Comparison of ENCODE assay signal across 12 cellular contexts in genomic region chr16:30797670-30798309, GRCh38. TPM values are rescaled to one million over a fixed set of nuclear protein-coding genes. Genes with fewer than 3 reads are reported as not detected.
DNase-seq lines count a peak whose midpoint lies in the region; FAIRE-seq and TF ChIP-seq lines count a peak whose summit lies in the region.
"Had no signal": no experiment of that assay in that cellular context is flagged by ENCODE, and none has a peak within 500 bp of the region (broad histone marks: within the 10 kb centered on the region; RNA-seq: fewer than 3 reads in every experiment).

No MANE protein-coding gene starts in this region.

- no peaks in the 10 kb centered on the region for H4K20me1 ChIP-seq in KMS-11 (ENCODE audit: insufficient read depth)
- H4K20me1 ChIP-seq in H1 (replicated peaks in 1 of 2; ENCODE audit: control insufficient read depth in 1 of 2, insufficient read depth in 2 of 2, low read length in 2 of 2) = no peaks in the 10 kb centered on the region

- no peak overlapping the region for H4K91ac ChIP-seq in H1 (replicated peaks; ENCODE audit: insufficient read length, low read length)

- no peak for FAIRE-seq in H1 (lab: Jason Lieb, UNC)
- no peak for FAIRE-seq in H54 (lab: Jason Lieb, UNC)

- peak in 1 of 2 experiments; percentile 29; a peak in 1 of 4 replicates for TF ChIP-seq RAD21 in H1 (IDR thresholded peaks at IDR 0.05 in 1 of 2, conservative IDR thresholded peaks at IDR 0.05 in 1 of 2; ENCODE audit: low read depth in 2 of 2, low read length in 2 of 2)

- H3K79me1 ChIP-seq in H1 (ENCODE audit: low read depth, low read length) = no peaks in the 10 kb centered on the region

- no peak overlapping the region for H3K27ac ChIP-seq in KMS-11
- no peak overlapping the region for H3K27ac ChIP-seq in H1 (ENCODE audit: low read depth, low read length)
- no peak overlapping the region for H3K27ac ChIP-seq in transverse colon
- H3K27ac ChIP-seq: lower lobe of right lung, PC-9 had no signal

- 81% methylated on average over 8 of the region's 8 CpGs; no CpG with 5 or more reads in 1 of the 2 experiments for WGBS in H1 (ENCODE audit: extremely low coverage in 1 of 2, insufficient coverage in 1 of 2, insufficient read length in 1 of 2, insufficient replicate concordance in 2 of 2, low coverage in 1 of 2, low lambda C conversion rate in 2 of 2, missing lambda C conversion rate in 1 of 2), 2 experiments
- 67 to 100% methylated on average over 1 to 8 of the region's 8 CpGs for WGBS in transverse colon (ENCODE audit: low coverage in 1 of 2), 2 donors

- H3K27me3 ChIP-seq in KMS-11 (ENCODE audit: insufficient read depth, low read depth) (no peaks in the 10 kb centered on the region), H1 (replicated peaks in 1 of 4; ENCODE audit: control insufficient read depth in 3 of 4, extremely low read depth in 1 of 4, insufficient read depth in 3 of 4, low read length in 3 of 4) (peaks cover 0 to 4% (median under 1%) of the 10 kb centered on the region in 4 experiments; a peak in 5 of 7 replicates), transverse colon (no peaks in the 10 kb centered on the region)

- no peak overlapping the region for H3K23ac ChIP-seq in H1 (ENCODE audit: insufficient read length)

- no peak overlapping the region for H3K4ac ChIP-seq in H1 (replicated peaks; ENCODE audit: insufficient read length, low read depth, low read length)

- no peak overlapping the region for H2BK5ac ChIP-seq in H1 (ENCODE audit: low read depth, low read length)

- H2BK12ac ChIP-seq in H1 (ENCODE audit: low read depth, low read length) = no peak overlapping the region

- no peak overlapping the region for H4K5ac ChIP-seq in H1 (ENCODE audit: insufficient read length, low read depth, low read length)

- H3K56ac ChIP-seq in H1 (replicated peaks; ENCODE audit: insufficient read length, low read depth, low read length) = no peak overlapping the region

- H4K8ac ChIP-seq in H1 (ENCODE audit: extremely low read depth, insufficient read depth, low read length) = no peak overlapping the region

- no peaks in the 10 kb centered on the region for H3K23me2 ChIP-seq in H1 (ENCODE audit: low read depth, low read length)

- H2AFZ ChIP-seq in KMS-11 (ENCODE audit: low read depth) (no peak overlapping the region), H1 (ENCODE audit: low read length) (no peak overlapping the region)
- H2AFZ ChIP-seq: PC-9 had no signal

- H2AK5ac ChIP-seq in H1 (ENCODE audit: low read depth, low read length) = no peak overlapping the region

- in situ Hi-C loops in transverse colon (cut with MboI; ENCODE audit: low pct_ligation_motif_present in 1 of 4, low pct_unique_long_range_greater_than_20kb in 1 of 4, low sequenced_read_pairs in 3 of 4) = no loop called here

- H2BK120ac ChIP-seq in H1 (replicated peaks; ENCODE audit: low read depth, low read length) = no peak overlapping the region

- no peak overlapping the region for H2BK15ac ChIP-seq in H1 (ENCODE audit: low read length)

- H2BK20ac ChIP-seq in H1 (ENCODE audit: low read length) = no peak overlapping the region

- no peaks in the 10 kb centered on the region for H3K79me2 ChIP-seq in KMS-11 (ENCODE audit: insufficient read depth, low read depth)
- H3K79me2 ChIP-seq in H1 (ENCODE audit: control insufficient read depth in 1 of 2, insufficient read depth in 2 of 2, low read length in 2 of 2) = no peaks in the 10 kb centered on the region

- H3K4me2 ChIP-seq in KMS-11 (no peak overlapping the region), H1 (ENCODE audit: insufficient read depth in 1 of 2, low read depth in 2 of 2, low read length in 2 of 2) (no peak overlapping the region)
- H3K4me2 ChIP-seq: PC-9 had no signal

- H3K9ac ChIP-seq in KMS-11 = no peak overlapping the region
- no peak overlapping the region for H3K9ac ChIP-seq in H1 (replicated peaks in 1 of 4; ENCODE audit: extremely low read depth in 1 of 4, low read depth in 3 of 4, low read length in 3 of 4)

- no peaks in the 10 kb centered on the region for H3K36me3 ChIP-seq in KMS-11 (ENCODE audit: insufficient read depth)
- no peaks in the 10 kb centered on the region for H3K36me3 ChIP-seq in H1 (ENCODE audit: control insufficient read depth in 2 of 4, insufficient read depth in 4 of 4, low read length in 3 of 4)
- H3K36me3 ChIP-seq in transverse colon = no peaks in the 10 kb centered on the region
- H3K36me3 ChIP-seq: lower lobe of right lung had no signal

- H3K4me1 ChIP-seq in KMS-11 (ENCODE audit: low read depth, poor library complexity, severe bottlenecking) = no peaks in the 10 kb centered on the region
- H3K4me1 ChIP-seq in H1 (replicated peaks in 1 of 4; ENCODE audit: control insufficient read depth in 3 of 4, insufficient read depth in 4 of 4, low read length in 3 of 4) = no peaks in the 10 kb centered on the region
- no peaks in the 10 kb centered on the region for H3K4me1 ChIP-seq in transverse colon
- H3K4me1 ChIP-seq: lower lobe of right lung had no signal

- CTCF ChIA-PET in H1 (lab: Charles Lee; ENCODE audit: partially characterized antibody) = interaction anchor here (0.6 to 1.7 kb wide), 12 partner anchors 8 to 981 kb away, joined by 3 to 5 read pairs (median 3); no protein-coding TSS in a partner anchor

- H3K4me3 ChIP-seq in KMS-11 (IDR thresholded peaks at IDR 0.05; ENCODE audit: insufficient read depth, low read depth, low read length) = no peak overlapping the region
- no peak overlapping the region for H3K4me3 ChIP-seq in H1 (ENCODE audit: extremely low read depth in 1 of 4, insufficient read depth in 2 of 4, low read depth in 3 of 4, low read length in 4 of 4)
- no peak overlapping the region for H3K4me3 ChIP-seq in transverse colon
- H3K4me3 ChIP-seq: lower lobe of right lung, PC-9 had no signal

- intact Hi-C loops in transverse colon (cut with DNase I; ENCODE audit: low total_unique reads) = no loop called here

- TF ChIP-seq EP300 in H1 (IDR thresholded peaks at IDR 0.05; ENCODE audit: borderline replicate concordance in 1 of 2, low read depth in 2 of 2, low read length in 2 of 2) (no peak), transverse colon (IDR thresholded peaks at IDR 0.05; ENCODE audit: low read depth) (no peak)

- H3K9me3 ChIP-seq in H1 (ENCODE audit: insufficient read depth in 2 of 2, low read depth in 1 of 2, low read length in 1 of 2) (no peaks in the 10 kb centered on the region), transverse colon (no peaks in the 10 kb centered on the region)
- H3K9me3 ChIP-seq: lower lobe of right lung had no signal

- H3K14ac ChIP-seq in H1 (ENCODE audit: insufficient read length) = no peak overlapping the region

- no peak for TF ChIP-seq POLR2A in H1 (IDR thresholded peaks at IDR 0.05; ENCODE audit: control extremely low read depth in 1 of 2, low read depth in 2 of 2, low read length in 2 of 2)
- TF ChIP-seq POLR2A in H54 (IDR thresholded peaks at IDR 0.05; ENCODE audit: low read depth, low read length) = no peak
- TF ChIP-seq POLR2A in transverse colon (IDR thresholded peaks at IDR 0.05) = no peak

- peak; percentile 43 for DNase-seq in ELR (ENCODE audit: low read depth)
- no peak for DNase-seq in H1 (ENCODE audit: low read depth in 1 of 2, low spot score in 2 of 2)
- no peak for DNase-seq in H54 (ENCODE audit: insufficient read length, low spot score)
- DNase-seq in kidney glomerular epithelial cell (lab: John Stamatoyannopoulos, UW) = no peak
- DNase-seq in transverse colon = no peak
- DNase-seq: activated naive CD8-positive, alpha-beta T cell treated with anti-CD3 and anti-CD28 coated beads, Interleukin-2, amount 50 U/mL, for 24 hours; GOT3; lower lobe of right lung; NCI-H187 treated with DMSO at 0.1 percent for 48 hours; T1000 had no signal

- POLR2A ChIA-PET in H1 (lab: Charles Lee; ENCODE audit: partially characterized antibody) = interaction anchor here (0.8 to 2.2 kb wide), 6 partner anchors 8 to 20 kb away, joined by 3 to 9 read pairs (median 4); partner anchors contain the start of gene ZNF629

- no peak overlapping the region for H3K18ac ChIP-seq in H1 (ENCODE audit: extremely low read depth, low read length)

- TF ChIP-seq CTCF in KMS-11 (conservative IDR thresholded peaks at IDR 0.05; ENCODE audit: low read depth, low read length) (0 out of 2 replicates have a peak, but pooled peaks have one; percentile 15), H1 (IDR thresholded peaks at IDR 0.05; ENCODE audit: control extremely low read depth in 1 of 3, insufficient read depth in 1 of 3, low read depth in 1 of 3, low read length in 3 of 3) (peak in 2 of 3 experiments; percentile 26 to 54; a peak in 2 of 4 replicates), transverse colon (IDR thresholded peaks at IDR 0.05) (no peak)

RNA-seq across cellular contexts. Expression of gene ZNF629, which starts 10.8 kb away (rescaled TPM):
- total RNA-seq in H1 (2021; fragmentation: NEBNext Ultra II Directional; extraction: Animal tissue kit (Norgen Biotek cat#: 25700)) = 19.3 and 19.5 TPM in 2 replicates
- polyA plus RNA-seq in H1 (2011; rRNA removed) = 11.0 and 13.6 TPM in 2 replicates
- 8.2 TPM for polyA plus RNA-seq in H1 (2011; cell fraction: cytosol; rRNA removed)
- polyA plus RNA-seq in H1 (2011; cell fraction: nucleus; rRNA removed) = 21.5 TPM
- 14.4 to 17.5 TPM (median 15.0 TPM) in 4 replicates for polyA plus RNA-seq in H1 (2012, experiment 1 of 2)
- 11.9 TPM for polyA plus RNA-seq in H1 (2012, experiment 2 of 2)
- polyA plus RNA-seq in H1 (2013, experiment 1 of 2) = 12.5 TPM
- 11.1 TPM for polyA plus RNA-seq in H1 (2013, experiment 2 of 2)
- polyA minus RNA-seq in H1 (2011; rRNA and poly(A)+ RNA removed) = 9.9 and 11.1 TPM in 2 replicates
- polyA minus RNA-seq in H1 (2011; cell fraction: cytosol; rRNA and poly(A)+ RNA removed) = 10.2 TPM
- 18.8 TPM for polyA minus RNA-seq in H1 (2011; cell fraction: nucleus; rRNA and poly(A)+ RNA removed)
- 10 to 100 TPM; 13.5 to 29.9 (median 16.4) TPM for total RNA-seq in transverse colon

RNA-seq across cellular contexts. Expression of gene RNF40, which starts 35.7 kb away (rescaled TPM):
- 68.7 and 70.8 TPM in 2 replicates for total RNA-seq in H1 (2021; fragmentation: NEBNext Ultra II Directional; extraction: Animal tissue kit (Norgen Biotek cat#: 25700))
- 36.9 and 38.5 TPM in 2 replicates for polyA plus RNA-seq in H1 (2011; rRNA removed)
- 35.0 TPM for polyA plus RNA-seq in H1 (2011; cell fraction: cytosol; rRNA removed)
- 113 TPM for polyA plus RNA-seq in H1 (2011; cell fraction: nucleus; rRNA removed)
- 48.2 to 55.3 TPM (median 49.7 TPM) in 4 replicates for polyA plus RNA-seq in H1 (2012, experiment 1 of 2)
- polyA plus RNA-seq in H1 (2012, experiment 2 of 2) = 41.0 TPM
- 25.7 TPM for polyA plus RNA-seq in H1 (2013, experiment 1 of 2)
- 25.3 TPM for polyA plus RNA-seq in H1 (2013, experiment 2 of 2)
- polyA minus RNA-seq in H1 (2011; rRNA and poly(A)+ RNA removed) = 69.9 and 90.6 TPM in 2 replicates
- polyA minus RNA-seq in H1 (2011; cell fraction: cytosol; rRNA and poly(A)+ RNA removed) = 33.1 TPM
- polyA minus RNA-seq in H1 (2011; cell fraction: nucleus; rRNA and poly(A)+ RNA removed) = 44.6 TPM
- total RNA-seq in transverse colon = 100 to 1,000 TPM in 1 of 4 donors, 10 to 100 TPM in 3; 55.3 to 105 (median 77.8) TPM

RNA-seq across cellular contexts. Expression of gene CFAP119, which starts 35.9 kb away (rescaled TPM):
- 5.2 and 6.0 TPM in 2 replicates for total RNA-seq in H1 (2021; fragmentation: NEBNext Ultra II Directional; extraction: Animal tissue kit (Norgen Biotek cat#: 25700))
- polyA plus RNA-seq in H1 (2011; rRNA removed) = 5.6 and 7.1 TPM in 2 replicates
- 8.1 TPM for polyA plus RNA-seq in H1 (2011; cell fraction: cytosol; rRNA removed)
- 21.1 TPM for polyA plus RNA-seq in H1 (2011; cell fraction: nucleus; rRNA removed)
- polyA plus RNA-seq in H1 (2012, experiment 1 of 2) = 4.8 to 7.5 TPM (median 6.4 TPM) in 4 replicates
- 2.6 TPM for polyA plus RNA-seq in H1 (2012, experiment 2 of 2)
- polyA plus RNA-seq in H1 (2013, experiment 1 of 2) = 4.8 TPM
- polyA plus RNA-seq in H1 (2013, experiment 2 of 2) = 5.5 TPM
- 1.4 and 1.9 TPM in 2 replicates for polyA minus RNA-seq in H1 (2011; rRNA and poly(A)+ RNA removed)
- 3.4 TPM for polyA minus RNA-seq in H1 (2011; cell fraction: cytosol; rRNA and poly(A)+ RNA removed)
- 6.3 TPM for polyA minus RNA-seq in H1 (2011; cell fraction: nucleus; rRNA and poly(A)+ RNA removed)
- 10 to 100 TPM in 1 of 4 donors, 1 to 10 TPM in 3; 3.3 to 15.5 (median 6.0) TPM for total RNA-seq in transverse colon

RNA-seq across cellular contexts. Expression of gene PHKG2, which starts 49.6 kb away (rescaled TPM):
- total RNA-seq in H1 (2021; fragmentation: NEBNext Ultra II Directional; extraction: Animal tissue kit (Norgen Biotek cat#: 25700)) = 36.0 and 37.2 TPM in 2 replicates
- polyA plus RNA-seq in H1 (2011; rRNA removed) = 53.4 and 63.9 TPM in 2 replicates
- polyA plus RNA-seq in H1 (2011; cell fraction: cytosol; rRNA removed) = 43.7 TPM
- polyA plus RNA-seq in H1 (2011; cell fraction: nucleus; rRNA removed) = 123 TPM
- 30.6 to 44.5 TPM (median 43.0 TPM) in 4 replicates for polyA plus RNA-seq in H1 (2012, experiment 1 of 2)
- polyA plus RNA-seq in H1 (2012, experiment 2 of 2) = 47.4 TPM
- 28.4 TPM for polyA plus RNA-seq in H1 (2013, experiment 1 of 2)
- polyA plus RNA-seq in H1 (2013, experiment 2 of 2) = 26.2 TPM
- polyA minus RNA-seq in H1 (2011; rRNA and poly(A)+ RNA removed) = 29.9 and 30.1 TPM in 2 replicates
- polyA minus RNA-seq in H1 (2011; cell fraction: cytosol; rRNA and poly(A)+ RNA removed) = 10.9 TPM
- polyA minus RNA-seq in H1 (2011; cell fraction: nucleus; rRNA and poly(A)+ RNA removed) = 43.9 TPM
- 100 to 1,000 TPM in 1 of 4 donors, 10 to 100 TPM in 3; 41.1 to 152 (median 66.4) TPM for total RNA-seq in transverse colon

Comparison
In these comparisons a context has a peak if more than half of its experiments do, and no peak if none do; other contexts are left out.
1. CTCF ChIP-seq: peak in KMS-11 (single experiment) and H1 (2 of 3); none in transverse colon (0 of 5).